9 cellular contexts compared by ENCODE assay signal in the genomic region with DNA sequence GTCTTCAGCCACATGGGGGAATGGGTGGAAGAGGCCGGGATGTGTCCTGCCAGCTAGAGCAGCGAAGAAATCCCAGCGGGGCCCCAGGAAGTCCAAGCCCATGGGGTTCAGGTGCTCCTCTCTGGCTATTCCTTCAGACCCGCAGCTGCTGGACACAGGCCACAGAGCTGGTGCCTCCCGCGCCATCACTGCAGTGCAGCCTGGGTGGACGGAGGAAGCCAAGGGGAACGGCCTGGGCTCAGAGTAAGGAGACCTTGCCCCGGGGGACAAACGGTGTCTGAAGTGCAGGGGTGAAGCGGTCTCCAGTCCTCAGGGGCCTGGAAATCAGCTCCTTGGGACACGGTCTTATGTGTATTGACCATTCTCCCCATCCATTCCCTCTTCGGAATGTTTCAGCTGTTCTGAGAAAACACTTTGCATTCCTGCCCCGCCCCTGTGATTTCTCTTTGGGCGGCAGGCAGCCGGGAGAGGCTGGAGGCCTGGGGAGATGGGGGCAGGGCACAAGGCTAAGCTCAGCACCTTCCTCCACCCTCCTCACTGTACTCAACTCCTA. TPM values are rescaled to one million over a fixed set of nuclear protein-coding genes. Genes with fewer than 3 reads are reported as not detected.
DNase-seq lines count a peak whose midpoint lies in the region; ATAC-seq and TF ChIP-seq lines count a peak whose summit lies in the region.
"Had no signal": no experiment of that assay in that cellular context is flagged by ENCODE, and none has a peak within 500 bp of the region (broad histone marks: within the 10 kb centered on the region; RNA-seq: fewer than 3 reads in every experiment).

No MANE protein-coding gene starts in this region.

- intact Hi-C loops in Right ventricle myocardium superior (cut with DNase I): loop anchor here (2.0 to 10.0 kb wide), 2 partner anchors 17 to 53 kb away; partner anchors contain the start of genes AGTRAP and MTHFR

- no peaks in the 10 kb centered on the region for H3K27me3 ChIP-seq in AG04450 (ENCODE audit: control insufficient read depth, insufficient read depth, low read length)

- ATAC-seq in Right ventricle myocardium superior (ENCODE audit: poor library complexity): peak; percentile 29
- no peak for ATAC-seq in GM18520 (IDR thresholded peaks at IDR 0.05; ENCODE audit: unreplicated experiment)

- TF ChIP-seq CTCF in AG04450 (IDR thresholded peaks at IDR 0.05; ENCODE audit: low read depth, low read length): no peak
- TF ChIP-seq CTCF in osteocyte (IDR thresholded peaks at IDR 0.05): no peak
- no peak for TF ChIP-seq CTCF in GM10266 (IDR thresholded peaks at IDR 0.05; ENCODE audit: control insufficient read depth, insufficient read depth, low read depth, missing control alignments)

- POLR2A ChIA-PET in AG04450 (lab: Yijun Ruan, JAX): interaction anchor here (0.6 to 1.9 kb wide), 4 partner anchors 16 to 121 kb away, joined by 3 to 6 read pairs (median 3); partner anchors contain the start of genes CLCN6 and MTHFR

- DNase-seq in AG04450 (ENCODE audit: low read depth, low spot score) (no peak), SW480 (ENCODE audit: low spot score) (peak; percentile 9), Right ventricle myocardium superior (peak; percentile 81), osteocyte (ENCODE audit: extremely low spot score, unreplicated experiment) (no peak), GM10266 (ENCODE audit: extremely low spot score) (no peak), NCI-H446 (lab: John Stamatoyannopoulos, UW) (no peak)
- no peak for DNase-seq in effector CD4-positive, alpha-beta T cell
- DNase-seq: T-helper 9 cell had no signal

- no peak overlapping the region for H3K4me3 ChIP-seq in AG04450 (ENCODE audit: low read depth, low read length)

- no peaks in the 10 kb centered on the region; the same call in 1 of the 2 replicates for H3K9me3 ChIP-seq in AG04450 (ENCODE audit: control insufficient read depth, insufficient read depth, low read length)

- H3K27ac ChIP-seq in AG04450 (ENCODE audit: low read depth, low read length): peak overlapping the region; percentile 39

- H3K27me3 Mint-ChIP-seq in osteocyte (ENCODE audit: unreplicated experiment): no peaks in the 10 kb centered on the region

- CTCF ChIA-PET in AG04450 (lab: Charles Lee): interaction anchor here (3.8 kb wide), 1 partner anchor 16 kb away, joined by 32 read pairs; no protein-coding TSS in a partner anchor

- H3K4me3 Mint-ChIP-seq in osteocyte (ENCODE audit: unreplicated experiment): no peak overlapping the region

- H3K4me1 Mint-ChIP-seq in osteocyte (ENCODE audit: unreplicated experiment): peaks cover 51% of the 10 kb centered on the region

- peak overlapping the region; percentile 62 for H3K27ac Mint-ChIP-seq in osteocyte (ENCODE audit: unreplicated experiment)

- no peaks in the 10 kb centered on the region for H3K9me3 Mint-ChIP-seq in osteocyte (ENCODE audit: unreplicated experiment)

- H3K36me3 Mint-ChIP-seq in osteocyte (ENCODE audit: unreplicated experiment): peaks cover 9% of the 10 kb centered on the region

RNA-seq across cellular contexts. Expression of gene MTHFR, which starts 18.4 kb away (rescaled TPM):
- polyA plus RNA-seq in AG04450 (2011; rRNA removed): 7.7 and 8.8 TPM in 2 replicates
- polyA minus RNA-seq in AG04450 (2011; rRNA and poly(A)+ RNA removed): 20.8 and 25.8 TPM in 2 replicates
- 34.6 TPM for total RNA-seq in Right ventricle myocardium superior
- total RNA-seq in osteocyte: 30.5 and 33.2 TPM in 2 replicates

RNA-seq across cellular contexts. Expression of gene CLCN6, which starts 18.7 kb away (rescaled TPM):
- polyA plus RNA-seq in AG04450 (2011; rRNA removed): 9.0 and 10.7 TPM in 2 replicates
- 11.8 and 12.0 TPM in 2 replicates for polyA minus RNA-seq in AG04450 (2011; rRNA and poly(A)+ RNA removed)
- total RNA-seq in Right ventricle myocardium superior (15.2 TPM), osteocyte (27.8 and 30.4 TPM in 2 replicates)

RNA-seq across cellular contexts. Expression of gene C1orf167, which starts 25.3 kb away (rescaled TPM):
- polyA plus RNA-seq in AG04450 (2011; rRNA removed): 0.11 and 0.32 TPM in 2 replicates
- polyA minus RNA-seq in AG04450 (2011; rRNA and poly(A)+ RNA removed): not detected in 2 replicates
- total RNA-seq in Right ventricle myocardium superior (2.7 TPM), osteocyte (not detected in 2 replicates)

RNA-seq across cellular contexts. Expression of gene AGTRAP, which starts 51.4 kb away (rescaled TPM):
- 26.8 and 39.0 TPM in 2 replicates for polyA plus RNA-seq in AG04450 (2011; rRNA removed)
- polyA minus RNA-seq in AG04450 (2011; rRNA and poly(A)+ RNA removed): 12.2 and 25.7 TPM in 2 replicates
- total RNA-seq in Right ventricle myocardium superior (13.6 TPM), osteocyte (25.4 and 30.4 TPM in 2 replicates)

Comparison
In these comparisons a context has a peak if more than half of its experiments do, and no peak if none do; other contexts are left out.
1. DNase-seq: peak in SW480 (single experiment) and Right ventricle myocardium superior (single experiment); none in AG04450 (single experiment), osteocyte (single experiment), effector CD4-positive, alpha-beta T cell (single experiment), GM10266 (single experiment) and NCI-H446 (0 of 2).